ENCODE assay signal across 22 cellular contexts in genomic region chr20:18404172-18404571, GRCh38.
A peak's percentile ranks its signal among the peaks of the same experiment; 100 is the strongest.
DNase-seq lines count a peak whose midpoint lies in the region; ATAC-seq and TF ChIP-seq lines count a peak whose summit lies in the region.
"Had no signal": no experiment of that assay in that cellular context is flagged by ENCODE, and none has a peak within 500 bp of the region (broad histone marks: within the 10 kb centered on the region; RNA-seq: fewer than 3 reads in every experiment).

No MANE protein-coding gene starts in this region.

- no peaks in the 10 kb centered on the region for H3K9me2 ChIP-seq in GM23338 (ENCODE audit: insufficient read depth)

- H3K27me3 ChIP-seq in GM23338 (ENCODE audit: insufficient read depth): no peaks in the 10 kb centered on the region
- H3K27me3 ChIP-seq: gastroesophageal sphincter, hepatocyte, spleen, transverse colon had no signal

- TF ChIP-seq CTCF in GM23338 (conservative IDR thresholded peaks at IDR 0.05; ENCODE audit: low read depth in 2 of 2): no peak

- H2AFZ ChIP-seq in GM23338: no peak overlapping the region
- H2AFZ ChIP-seq: hepatocyte had no signal

- H3K27ac ChIP-seq in GM23338 (ENCODE audit: low read depth): no peak overlapping the region
- H3K27ac ChIP-seq: gastroesophageal sphincter, hepatocyte, spleen, transverse colon had no signal

- peak; percentile 89 for ATAC-seq in esophagus mucosa
- no peak for ATAC-seq in GM21381 (IDR thresholded peaks at IDR 0.05; ENCODE audit: unreplicated experiment)
- no peak for ATAC-seq in GM23338
- ATAC-seq: gastroesophageal sphincter, right cardiac atrium had no signal

- H3K9me3 Mint-ChIP-seq in GM23338: peaks cover 2% of the 10 kb centered on the region; the same call in 1 of the 3 replicates
- H3K9me3 Mint-ChIP-seq: activated T-helper 1 cell treated with anti-CD3 and anti-CD28 coated beads, Interleukin-12 subunit alpha, Interleukin-12 subunit beta, Interleukin-2, Interleukin-4 antibody, amounts not matched to agents 30 ng/mL and 10 ng/mL and 1 ng/mL, durations not matched to agents 14 hours and 24 hours and 36 hours; central memory CD8-positive, alpha-beta T cell had no signal

- H3K36me3 ChIP-seq in GM23338 (ENCODE audit: insufficient read depth): no peaks in the 10 kb centered on the region
- H3K36me3 ChIP-seq: transverse colon had no signal

- H3K36me3 Mint-ChIP-seq in GM23338 (ENCODE audit: low read depth): peaks cover 38% of the 10 kb centered on the region

- no peaks in the 10 kb centered on the region for H4K20me1 ChIP-seq in GM23338 (replicated peaks; ENCODE audit: insufficient read depth)

- peaks cover 3% of the 10 kb centered on the region; the same call in 1 of the 3 replicates for H3K4me1 Mint-ChIP-seq in GM23338
- H3K4me1 Mint-ChIP-seq: central memory CD8-positive, alpha-beta T cell; endodermal cell had no signal

- DNase-seq in A172 (ENCODE audit: low spot score) (peak; percentile 32), COR-L47 (lab: John Stamatoyannopoulos, UW) (peak; percentile 49), RPMI7951 (ENCODE audit: low read depth) (peak; percentile 95), GM23338 (ENCODE audit: low spot score) (no peak), amniotic stem cell (lab: John Stamatoyannopoulos, UW) (no peak)
- DNase-seq: activated CD4-positive, alpha-beta T cell treated with anti-CD3 and anti-CD28 coated beads for 4 hours; activated naive CD4-positive, alpha-beta T cell treated with anti-CD3 and anti-CD28 coated beads for 36 hours; aorta; endodermal cell; mesenchymal stem cell; NCI-H1417; NCI-H345; right cardiac atrium; spleen; transverse colon had no signal

- H3K27ac Mint-ChIP-seq in GM23338: no peak overlapping the region
- H3K27ac Mint-ChIP-seq: activated naive CD4-positive, alpha-beta T cell treated with anti-CD3 and anti-CD28 coated beads for 36 hours; activated T-helper 1 cell treated with anti-CD3 and anti-CD28 coated beads, Interleukin-12 subunit alpha, Interleukin-12 subunit beta, Interleukin-2, Interleukin-4 antibody, amounts not matched to agents 30 ng/mL and 10 ng/mL and 1 ng/mL, durations not matched to agents 14 hours and 24 hours and 36 hours; dendritic cell treated with granulocyte-macrophage colony-stimulating factor and Interleukin-4, amounts not matched to agents 40 ng/mL and 50 ng/mL, for 4 days; endodermal cell had no signal

- no peak overlapping the region for H3K4me3 Mint-ChIP-seq in GM23338
- H3K4me3 Mint-ChIP-seq: activated naive CD4-positive, alpha-beta T cell treated with anti-CD3 and anti-CD28 coated beads for 36 hours; activated T-helper 1 cell treated with anti-CD3 and anti-CD28 coated beads, Interleukin-12 subunit alpha, Interleukin-12 subunit beta, Interleukin-2, Interleukin-4 antibody, amounts not matched to agents 30 ng/mL and 10 ng/mL and 1 ng/mL, durations not matched to agents 14 hours and 24 hours and 36 hours; central memory CD8-positive, alpha-beta T cell; dendritic cell treated with granulocyte-macrophage colony-stimulating factor and Interleukin-4, amounts not matched to agents 40 ng/mL and 50 ng/mL, for 4 days; endodermal cell had no signal

- H3F3A ChIP-seq in GM23338 (replicated peaks; ENCODE audit: low read depth): no peaks in the 10 kb centered on the region

- H3K4me3 ChIP-seq in GM23338: no peak overlapping the region
- H3K4me3 ChIP-seq: gastroesophageal sphincter, hepatocyte, spleen, transverse colon had no signal

- no peaks in the 10 kb centered on the region for H3K4me1 ChIP-seq in GM23338 (ENCODE audit: insufficient read depth)
- H3K4me1 ChIP-seq: gastroesophageal sphincter, spleen, transverse colon had no signal

- no peaks in the 10 kb centered on the region for H3K27me3 Mint-ChIP-seq in GM23338 (ENCODE audit: insufficient read depth, low read depth, poor library complexity)
- H3K27me3 Mint-ChIP-seq: central memory CD8-positive, alpha-beta T cell; dendritic cell treated with granulocyte-macrophage colony-stimulating factor and Interleukin-4, amounts not matched to agents 40 ng/mL and 50 ng/mL, for 4 days had no signal

- no peak overlapping the region for H3K4me2 ChIP-seq in GM23338
- H3K4me2 ChIP-seq: hepatocyte had no signal

- no peaks in the 10 kb centered on the region for H3K79me2 ChIP-seq in GM23338 (replicated peaks; ENCODE audit: insufficient read depth)
- H3K79me2 ChIP-seq: hepatocyte had no signal

TF ChIP-seq in GM23338, 12 proteins besides CTCF, POLR2A, EP300 and RAD21:
- no peak for TF ChIP-seq NANOG (IDR thresholded peaks at IDR 0.05; ENCODE audit: borderline replicate concordance)
- no peak for TF ChIP-seq CREB1 (CRISPR knock-in tag; IDR thresholded peaks at IDR 0.05; ENCODE audit: low read depth)
- TF ChIP-seq EZH2phosphoT487 (IDR thresholded peaks at IDR 0.05; ENCODE audit: unreplicated experiment): no peak

Comparison
In these comparisons a context has a peak if more than half of its experiments do, and no peak if none do; other contexts are left out.
1. DNase-seq: peak in A172 (single experiment), COR-L47 (single experiment) and RPMI7951 (single experiment); none in GM23338 (single experiment) and amniotic stem cell (single experiment).